Comparison of ENCODE assay signal across 1 cellular context in the genomic region with DNA sequence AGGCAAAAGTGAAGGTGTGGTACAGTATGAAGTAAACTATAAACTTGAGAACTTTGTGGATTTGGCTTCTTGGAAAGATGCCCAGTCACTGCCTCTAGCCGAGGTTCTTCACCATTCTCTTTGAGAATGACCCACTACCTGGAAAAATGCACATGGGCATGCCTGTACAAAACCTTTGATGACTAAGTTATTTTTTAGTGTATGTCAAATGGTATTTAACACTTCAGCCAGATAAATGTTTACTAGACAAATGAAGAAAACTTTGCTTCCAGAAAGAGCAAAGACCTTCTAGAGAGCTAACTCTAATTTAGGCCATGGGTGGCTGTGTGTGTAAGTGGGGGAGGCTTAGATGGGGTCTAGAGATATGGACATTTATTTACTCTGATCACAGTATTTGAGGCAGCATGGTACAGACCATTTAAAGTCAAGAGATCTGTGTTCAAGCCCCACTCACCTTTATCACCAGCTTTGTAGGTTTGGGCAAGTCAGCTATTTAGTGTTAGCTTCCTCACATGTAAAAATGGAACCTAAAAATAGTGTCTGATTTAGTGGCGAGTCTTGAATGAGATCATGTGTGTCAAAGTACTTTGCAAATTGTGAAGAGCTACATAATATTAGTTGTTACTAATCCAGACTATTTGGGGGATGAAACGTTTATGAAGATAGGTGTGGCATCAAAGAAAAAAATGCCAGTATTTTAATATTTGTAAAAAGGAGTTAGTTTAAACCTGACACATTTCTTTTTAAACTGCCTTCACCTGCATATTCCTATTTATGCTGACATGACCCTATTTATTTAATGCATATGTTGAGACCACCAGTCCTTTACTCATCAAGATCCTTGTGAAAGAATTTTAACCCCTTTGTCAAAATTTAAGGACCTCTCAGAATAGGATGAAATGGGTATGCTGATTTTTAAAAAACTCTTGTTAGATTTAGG.
TF ChIP-seq lines count a peak whose summit lies in the region.

No MANE protein-coding gene starts in this region.

TF ChIP-seq in K562, 482 proteins besides CTCF, POLR2A, EP300 and RAD21 (continued from another document and continues in another):
- TF ChIP-seq, protein P1, sequence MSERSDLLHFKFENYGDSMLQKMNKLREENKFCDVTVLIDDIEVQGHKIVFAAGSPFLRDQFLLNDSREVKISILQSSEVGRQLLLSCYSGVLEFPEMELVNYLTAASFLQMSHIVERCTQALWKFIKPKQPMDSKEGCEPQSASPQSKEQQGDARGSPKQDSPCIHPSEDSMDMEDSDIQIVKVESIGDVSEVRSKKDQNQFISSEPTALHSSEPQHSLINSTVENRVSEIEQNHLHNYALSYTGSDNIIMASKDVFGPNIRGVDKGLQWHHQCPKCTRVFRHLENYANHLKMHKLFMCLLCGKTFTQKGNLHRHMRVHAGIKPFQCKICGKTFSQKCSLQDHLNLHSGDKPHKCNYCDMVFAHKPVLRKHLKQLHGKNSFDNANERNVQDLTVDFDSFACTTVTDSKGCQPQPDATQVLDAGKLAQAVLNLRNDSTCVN (CRISPR knock-in tag; IDR thresholded peaks at IDR 0.05) = no peak
- TF ChIP-seq ZNF174 (CRISPR knock-in tag; IDR thresholded peaks at IDR 0.05) (no peak), TFAM (CRISPR knock-in tag; conservative IDR thresholded peaks at IDR 0.05) (no peak), CREM (IDR thresholded peaks at IDR 0.05; ENCODE audit: low read depth) (no peak), HNRNPK (IDR thresholded peaks at IDR 0.05; ENCODE audit: low read depth, low read length, poor library complexity, severe bottlenecking) (no peak), ZNF133 (CRISPR knock-in tag; IDR thresholded peaks at IDR 0.05) (no peak), HNRNPLL (IDR thresholded peaks at IDR 0.05; ENCODE audit: low read depth, low read length, poor library complexity, severe bottlenecking) (no peak), ZNF384 (IDR thresholded peaks at IDR 0.05; ENCODE audit: low read depth, low read length) (no peak), SMAD4 (CRISPR knock-in tag; conservative IDR thresholded peaks at IDR 0.05) (no peak), ZNF23 (CRISPR knock-in tag; IDR thresholded peaks at IDR 0.05) (no peak), CHD4 (IDR thresholded peaks at IDR 0.05; ENCODE audit: insufficient read depth, insufficient replicate concordance, low read depth, low read length, poor library complexity, severe bottlenecking) (no peak), SMAD2 (IDR thresholded peaks at IDR 0.05; ENCODE audit: low read depth, low read length) (no peak), ZNF717 (CRISPR knock-in tag; IDR thresholded peaks at IDR 0.05) (no peak), SNIP1 (IDR thresholded peaks at IDR 0.05; ENCODE audit: low read depth) (no peak), TBP (optimal IDR thresholded peaks at IDR 0.05; ENCODE audit: low read depth, low read length) (no peak), XRCC4 (IDR thresholded peaks at IDR 0.05; ENCODE audit: extremely low read depth, insufficient read depth, insufficient read length) (no peak), PML (IDR thresholded peaks at IDR 0.05; ENCODE audit: low read length) (no peak; the same call in 1 of the 2 replicates), SIN3A (IDR thresholded peaks at IDR 0.05; ENCODE audit: borderline replicate concordance in 2 of 2, control insufficient read depth in 1 of 2, low read depth in 2 of 2, low read length in 2 of 2) (no peak), KAT2B (IDR thresholded peaks at IDR 0.05; ENCODE audit: low read depth, low read length) (no peak), NFIC (IDR thresholded peaks at IDR 0.05) (peak; percentile 90), ZNF778 (CRISPR knock-in tag; IDR thresholded peaks at IDR 0.05) (no peak), ILF3 (IDR thresholded peaks at IDR 0.05; ENCODE audit: borderline replicate concordance) (no peak), ZNF140 (CRISPR knock-in tag; IDR thresholded peaks at IDR 0.05) (no peak), ZNF324 (CRISPR knock-in tag; IDR thresholded peaks at IDR 0.05) (no peak), KAT8 (IDR thresholded peaks at IDR 0.05; ENCODE audit: low read depth) (no peak), RBM25 (IDR thresholded peaks at IDR 0.05; ENCODE audit: low read depth, low read length, severe bottlenecking) (no peak), ZFP30 (CRISPR knock-in tag; IDR thresholded peaks at IDR 0.05; ENCODE audit: borderline replicate concordance) (no peak)
- TF ChIP-seq, protein P2, sequence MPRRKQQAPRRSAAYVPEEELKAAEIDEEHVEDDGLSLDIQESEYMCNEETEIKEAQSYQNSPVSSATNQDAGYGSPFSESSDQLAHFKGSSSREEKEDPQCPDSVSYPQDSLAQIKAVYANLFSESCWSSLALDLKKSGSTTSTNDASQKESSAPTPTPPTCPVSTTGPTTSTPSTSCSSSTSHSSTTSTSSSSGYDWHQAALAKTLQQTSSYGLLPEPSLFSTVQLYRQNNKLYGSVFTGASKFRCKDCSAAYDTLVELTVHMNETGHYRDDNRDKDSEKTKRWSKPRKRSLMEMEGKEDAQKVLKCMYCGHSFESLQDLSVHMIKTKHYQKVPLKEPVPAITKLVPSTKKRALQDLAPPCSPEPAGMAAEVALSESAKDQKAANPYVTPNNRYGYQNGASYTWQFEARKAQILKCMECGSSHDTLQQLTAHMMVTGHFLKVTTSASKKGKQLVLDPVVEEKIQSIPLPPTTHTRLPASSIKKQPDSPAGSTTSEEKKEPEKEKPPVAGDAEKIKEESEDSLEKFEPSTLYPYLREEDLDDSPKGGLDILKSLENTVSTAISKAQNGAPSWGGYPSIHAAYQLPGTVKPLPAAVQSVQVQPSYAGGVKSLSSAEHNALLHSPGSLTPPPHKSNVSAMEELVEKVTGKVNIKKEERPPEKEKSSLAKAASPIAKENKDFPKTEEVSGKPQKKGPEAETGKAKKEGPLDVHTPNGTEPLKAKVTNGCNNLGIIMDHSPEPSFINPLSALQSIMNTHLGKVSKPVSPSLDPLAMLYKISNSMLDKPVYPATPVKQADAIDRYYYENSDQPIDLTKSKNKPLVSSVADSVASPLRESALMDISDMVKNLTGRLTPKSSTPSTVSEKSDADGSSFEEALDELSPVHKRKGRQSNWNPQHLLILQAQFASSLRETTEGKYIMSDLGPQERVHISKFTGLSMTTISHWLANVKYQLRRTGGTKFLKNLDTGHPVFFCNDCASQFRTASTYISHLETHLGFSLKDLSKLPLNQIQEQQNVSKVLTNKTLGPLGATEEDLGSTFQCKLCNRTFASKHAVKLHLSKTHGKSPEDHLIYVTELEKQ (CRISPR knock-in tag; IDR thresholded peaks at IDR 0.05) = no peak
- TF ChIP-seq, protein P3, sequence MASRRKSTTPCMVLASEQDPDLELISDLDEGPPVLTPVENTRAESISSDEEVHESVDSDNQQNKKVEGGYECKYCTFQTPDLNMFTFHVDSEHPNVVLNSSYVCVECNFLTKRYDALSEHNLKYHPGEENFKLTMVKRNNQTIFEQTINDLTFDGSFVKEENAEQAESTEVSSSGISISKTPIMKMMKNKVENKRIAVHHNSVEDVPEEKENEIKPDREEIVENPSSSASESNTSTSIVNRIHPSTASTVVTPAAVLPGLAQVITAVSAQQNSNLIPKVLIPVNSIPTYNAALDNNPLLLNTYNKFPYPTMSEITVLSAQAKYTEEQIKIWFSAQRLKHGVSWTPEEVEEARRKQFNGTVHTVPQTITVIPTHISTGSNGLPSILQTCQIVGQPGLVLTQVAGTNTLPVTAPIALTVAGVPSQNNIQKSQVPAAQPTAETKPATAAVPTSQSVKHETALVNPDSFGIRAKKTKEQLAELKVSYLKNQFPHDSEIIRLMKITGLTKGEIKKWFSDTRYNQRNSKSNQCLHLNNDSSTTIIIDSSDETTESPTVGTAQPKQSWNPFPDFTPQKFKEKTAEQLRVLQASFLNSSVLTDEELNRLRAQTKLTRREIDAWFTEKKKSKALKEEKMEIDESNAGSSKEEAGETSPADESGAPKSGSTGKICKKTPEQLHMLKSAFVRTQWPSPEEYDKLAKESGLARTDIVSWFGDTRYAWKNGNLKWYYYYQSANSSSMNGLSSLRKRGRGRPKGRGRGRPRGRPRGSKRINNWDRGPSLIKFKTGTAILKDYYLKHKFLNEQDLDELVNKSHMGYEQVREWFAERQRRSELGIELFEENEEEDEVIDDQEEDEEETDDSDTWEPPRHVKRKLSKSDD (conservative IDR thresholded peaks at IDR 0.05; ENCODE audit: low read length) = no peak
- TF ChIP-seq, protein P4, sequence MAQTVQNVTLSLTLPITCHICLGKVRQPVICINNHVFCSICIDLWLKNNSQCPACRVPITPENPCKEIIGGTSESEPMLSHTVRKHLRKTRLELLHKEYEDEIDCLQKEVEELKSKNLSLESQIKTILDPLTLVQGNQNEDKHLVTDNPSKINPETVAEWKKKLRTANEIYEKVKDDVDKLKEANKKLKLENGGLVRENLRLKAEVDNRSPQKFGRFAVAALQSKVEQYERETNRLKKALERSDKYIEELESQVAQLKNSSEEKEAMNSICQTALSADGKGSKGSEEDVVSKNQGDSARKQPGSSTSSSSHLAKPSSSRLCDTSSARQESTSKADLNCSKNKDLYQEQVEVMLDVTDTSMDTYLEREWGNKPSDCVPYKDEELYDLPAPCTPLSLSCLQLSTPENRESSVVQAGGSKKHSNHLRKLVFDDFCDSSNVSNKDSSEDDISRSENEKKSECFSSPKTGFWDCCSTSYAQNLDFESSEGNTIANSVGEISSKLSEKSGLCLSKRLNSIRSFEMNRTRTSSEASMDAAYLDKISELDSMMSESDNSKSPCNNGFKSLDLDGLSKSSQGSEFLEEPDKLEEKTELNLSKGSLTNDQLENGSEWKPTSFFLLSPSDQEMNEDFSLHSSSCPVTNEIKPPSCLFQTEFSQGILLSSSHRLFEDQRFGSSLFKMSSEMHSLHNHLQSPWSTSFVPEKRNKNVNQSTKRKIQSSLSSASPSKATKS (CRISPR knock-in tag; IDR thresholded peaks at IDR 0.05) = no peak
- TF ChIP-seq, protein P5, sequence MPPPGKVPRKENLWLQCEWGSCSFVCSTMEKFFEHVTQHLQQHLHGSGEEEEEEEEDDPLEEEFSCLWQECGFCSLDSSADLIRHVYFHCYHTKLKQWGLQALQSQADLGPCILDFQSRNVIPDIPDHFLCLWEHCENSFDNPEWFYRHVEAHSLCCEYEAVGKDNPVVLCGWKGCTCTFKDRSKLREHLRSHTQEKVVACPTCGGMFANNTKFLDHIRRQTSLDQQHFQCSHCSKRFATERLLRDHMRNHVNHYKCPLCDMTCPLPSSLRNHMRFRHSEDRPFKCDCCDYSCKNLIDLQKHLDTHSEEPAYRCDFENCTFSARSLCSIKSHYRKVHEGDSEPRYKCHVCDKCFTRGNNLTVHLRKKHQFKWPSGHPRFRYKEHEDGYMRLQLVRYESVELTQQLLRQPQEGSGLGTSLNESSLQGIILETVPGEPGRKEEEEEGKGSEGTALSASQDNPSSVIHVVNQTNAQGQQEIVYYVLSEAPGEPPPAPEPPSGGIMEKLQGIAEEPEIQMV (tag; conservative IDR thresholded peaks at IDR 0.05; ENCODE audit: low read depth) = no peak
- TF ChIP-seq, protein P6, sequence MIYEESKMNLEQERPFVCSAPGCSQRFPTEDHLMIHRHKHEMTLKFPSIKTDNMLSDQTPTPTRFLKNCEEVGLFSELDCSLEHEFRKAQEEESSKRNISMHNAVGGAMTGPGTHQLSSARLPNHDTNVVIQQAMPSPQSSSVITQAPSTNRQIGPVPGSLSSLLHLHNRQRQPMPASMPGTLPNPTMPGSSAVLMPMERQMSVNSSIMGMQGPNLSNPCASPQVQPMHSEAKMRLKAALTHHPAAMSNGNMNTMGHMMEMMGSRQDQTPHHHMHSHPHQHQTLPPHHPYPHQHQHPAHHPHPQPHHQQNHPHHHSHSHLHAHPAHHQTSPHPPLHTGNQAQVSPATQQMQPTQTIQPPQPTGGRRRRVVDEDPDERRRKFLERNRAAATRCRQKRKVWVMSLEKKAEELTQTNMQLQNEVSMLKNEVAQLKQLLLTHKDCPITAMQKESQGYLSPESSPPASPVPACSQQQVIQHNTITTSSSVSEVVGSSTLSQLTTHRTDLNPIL (CRISPR knock-in tag; IDR thresholded peaks at IDR 0.05) = no peak
- TF ChIP-seq, protein P7, sequence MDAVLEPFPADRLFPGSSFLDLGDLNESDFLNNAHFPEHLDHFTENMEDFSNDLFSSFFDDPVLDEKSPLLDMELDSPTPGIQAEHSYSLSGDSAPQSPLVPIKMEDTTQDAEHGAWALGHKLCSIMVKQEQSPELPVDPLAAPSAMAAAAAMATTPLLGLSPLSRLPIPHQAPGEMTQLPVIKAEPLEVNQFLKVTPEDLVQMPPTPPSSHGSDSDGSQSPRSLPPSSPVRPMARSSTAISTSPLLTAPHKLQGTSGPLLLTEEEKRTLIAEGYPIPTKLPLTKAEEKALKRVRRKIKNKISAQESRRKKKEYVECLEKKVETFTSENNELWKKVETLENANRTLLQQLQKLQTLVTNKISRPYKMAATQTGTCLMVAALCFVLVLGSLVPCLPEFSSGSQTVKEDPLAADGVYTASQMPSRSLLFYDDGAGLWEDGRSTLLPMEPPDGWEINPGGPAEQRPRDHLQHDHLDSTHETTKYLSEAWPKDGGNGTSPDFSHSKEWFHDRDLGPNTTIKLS (IDR thresholded peaks at IDR 0.05; ENCODE audit: borderline replicate concordance, low read depth) = no peak; the same call in 1 of the 2 replicates
- TF ChIP-seq, protein P8, sequence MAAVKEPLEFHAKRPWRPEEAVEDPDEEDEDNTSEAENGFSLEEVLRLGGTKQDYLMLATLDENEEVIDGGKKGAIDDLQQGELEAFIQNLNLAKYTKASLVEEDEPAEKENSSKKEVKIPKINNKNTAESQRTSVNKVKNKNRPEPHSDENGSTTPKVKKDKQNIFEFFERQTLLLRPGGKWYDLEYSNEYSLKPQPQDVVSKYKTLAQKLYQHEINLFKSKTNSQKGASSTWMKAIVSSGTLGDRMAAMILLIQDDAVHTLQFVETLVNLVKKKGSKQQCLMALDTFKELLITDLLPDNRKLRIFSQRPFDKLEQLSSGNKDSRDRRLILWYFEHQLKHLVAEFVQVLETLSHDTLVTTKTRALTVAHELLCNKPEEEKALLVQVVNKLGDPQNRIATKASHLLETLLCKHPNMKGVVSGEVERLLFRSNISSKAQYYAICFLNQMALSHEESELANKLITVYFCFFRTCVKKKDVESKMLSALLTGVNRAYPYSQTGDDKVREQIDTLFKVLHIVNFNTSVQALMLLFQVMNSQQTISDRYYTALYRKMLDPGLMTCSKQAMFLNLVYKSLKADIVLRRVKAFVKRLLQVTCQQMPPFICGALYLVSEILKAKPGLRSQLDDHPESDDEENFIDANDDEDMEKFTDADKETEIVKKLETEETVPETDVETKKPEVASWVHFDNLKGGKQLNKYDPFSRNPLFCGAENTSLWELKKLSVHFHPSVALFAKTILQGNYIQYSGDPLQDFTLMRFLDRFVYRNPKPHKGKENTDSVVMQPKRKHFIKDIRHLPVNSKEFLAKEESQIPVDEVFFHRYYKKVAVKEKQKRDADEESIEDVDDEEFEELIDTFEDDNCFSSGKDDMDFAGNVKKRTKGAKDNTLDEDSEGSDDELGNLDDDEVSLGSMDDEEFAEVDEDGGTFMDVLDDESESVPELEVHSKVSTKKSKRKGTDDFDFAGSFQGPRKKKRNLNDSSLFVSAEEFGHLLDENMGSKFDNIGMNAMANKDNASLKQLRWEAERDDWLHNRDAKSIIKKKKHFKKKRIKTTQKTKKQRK (IDR thresholded peaks at IDR 0.05; ENCODE audit: borderline replicate concordance, low read depth, low read length) = no peak
- TF ChIP-seq, protein P9, sequence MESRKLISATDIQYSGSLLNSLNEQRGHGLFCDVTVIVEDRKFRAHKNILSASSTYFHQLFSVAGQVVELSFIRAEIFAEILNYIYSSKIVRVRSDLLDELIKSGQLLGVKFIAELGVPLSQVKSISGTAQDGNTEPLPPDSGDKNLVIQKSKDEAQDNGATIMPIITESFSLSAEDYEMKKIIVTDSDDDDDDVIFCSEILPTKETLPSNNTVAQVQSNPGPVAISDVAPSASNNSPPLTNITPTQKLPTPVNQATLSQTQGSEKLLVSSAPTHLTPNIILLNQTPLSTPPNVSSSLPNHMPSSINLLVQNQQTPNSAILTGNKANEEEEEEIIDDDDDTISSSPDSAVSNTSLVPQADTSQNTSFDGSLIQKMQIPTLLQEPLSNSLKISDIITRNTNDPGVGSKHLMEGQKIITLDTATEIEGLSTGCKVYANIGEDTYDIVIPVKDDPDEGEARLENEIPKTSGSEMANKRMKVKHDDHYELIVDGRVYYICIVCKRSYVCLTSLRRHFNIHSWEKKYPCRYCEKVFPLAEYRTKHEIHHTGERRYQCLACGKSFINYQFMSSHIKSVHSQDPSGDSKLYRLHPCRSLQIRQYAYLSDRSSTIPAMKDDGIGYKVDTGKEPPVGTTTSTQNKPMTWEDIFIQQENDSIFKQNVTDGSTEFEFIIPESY (CRISPR knock-in tag; IDR thresholded peaks at IDR 0.05) = 0 out of 2 replicates have a peak, but pooled peaks have one; percentile 33
